ENCODE assay signal across 19 cellular contexts in genomic region chr2:108630567-108631405, GRCh38.
DNase-seq lines count a peak whose midpoint lies in the region; TF ChIP-seq lines count a peak whose summit lies in the region.
"Had no signal": no experiment of that assay in that cellular context is flagged by ENCODE, and none has a peak within 500 bp of the region (broad histone marks: within the 10 kb centered on the region; RNA-seq: fewer than 3 reads in every experiment).

No MANE protein-coding gene starts in this region.

- H3K27ac Mint-ChIP-seq in MCF 10A (ENCODE audit: low read depth, unreplicated experiment) (no peak overlapping the region), endodermal cell (no peak overlapping the region)

- dilution Hi-C loops in mammary epithelial cell (cut with HindIII; ENCODE audit: low sequenced_read_pairs) = no loop called here

- H3K9me3 ChIP-seq in mammary epithelial cell (replicated peaks; ENCODE audit: insufficient read depth, low read length) = no peaks in the 10 kb centered on the region
- no peaks in the 10 kb centered on the region for H3K9me3 ChIP-seq in endodermal cell (ENCODE audit: control insufficient read depth, low read length)
- H3K9me3 ChIP-seq: HAP-1 had no signal

- BruUV-seq in MCF 10A (replicated peaks; lab: Mats Ljungman, UMichigan) (no TSS peak), mammary epithelial cell (replicated peaks; lab: Mats Ljungman, UMichigan) (no TSS peak)

- DNase-seq in MCF 10A (ENCODE audit: unreplicated experiment) (peak; percentile 51), mammary epithelial cell (no peak), RKO (ENCODE audit: low spot score) (peak; percentile 9), fibroblast of villous mesenchyme (ENCODE audit: low read depth) (peak; percentile 64), RPMI8226 (no peak), putamen (ENCODE audit: low spot score) (no peak), NCI-H2107 (lab: John Stamatoyannopoulos, UW) (no peak), endodermal cell (no peak)
- DNase-seq: activated CD8-positive, alpha-beta memory T cell treated with anti-CD3 and anti-CD28 coated beads for 24 hours; activated naive CD4-positive, alpha-beta T cell; effector CD4-positive, alpha-beta T cell; KG1; NCI-H1436 treated with DMSO at 0.1 percent for 48 hours; NCI-H774; nucleus accumbens; SHP77; stimulated activated naive B cell treated with anti-CD40 and anti-IgM and Interleukin-4, amounts not matched to agents 10 μg/mL and 1 μg/mL and 100 μg/mL, for 72 hours had no signal

- peaks cover 96% of the 10 kb centered on the region for H3K79me2 ChIP-seq in mammary epithelial cell (ENCODE audit: insufficient read depth, low read length)

- in situ Hi-C loops in mammary epithelial cell (cut with MboI; ENCODE audit: low sequenced_read_pairs in 2 of 2) = no loop called here

- H3K4me3 Mint-ChIP-seq in MCF 10A (ENCODE audit: unreplicated experiment) (no peak overlapping the region), endodermal cell (no peak overlapping the region)

- H3K4me1 ChIP-seq in mammary epithelial cell (ENCODE audit: insufficient read depth, low read length) = peaks cover 12% of the 10 kb centered on the region
- H3K4me1 ChIP-seq in endodermal cell (ENCODE audit: control insufficient read depth, insufficient read depth, low read length) = no peaks in the 10 kb centered on the region

- peaks cover 37% of the 10 kb centered on the region for H3K4me1 Mint-ChIP-seq in MCF 10A (ENCODE audit: insufficient read depth, unreplicated experiment)
- peaks cover 8% of the 10 kb centered on the region for H3K4me1 Mint-ChIP-seq in endodermal cell

- H3K9ac ChIP-seq in mammary epithelial cell (ENCODE audit: insufficient read depth, low read length) = no peak overlapping the region
- no peak overlapping the region for H3K9ac ChIP-seq in endodermal cell (ENCODE audit: extremely low read depth, low read length, poor library complexity, severe bottlenecking)

- no peaks in the 10 kb centered on the region for H3K9me3 Mint-ChIP-seq in MCF 10A (ENCODE audit: unreplicated experiment)
- H3K9me3 Mint-ChIP-seq in endodermal cell = no peaks in the 10 kb centered on the region
- H3K9me3 Mint-ChIP-seq: memory B cell; stimulated activated naive B cell treated with anti-CD40 and anti-IgM and Interleukin-4, amounts not matched to agents 10 μg/mL and 1 μg/mL and 100 μg/mL, for 72 hours had no signal

- H3K27ac ChIP-seq in mammary epithelial cell (ENCODE audit: insufficient read depth, low read depth, low read length) = no peak overlapping the region
- H3K27ac ChIP-seq in endodermal cell (ENCODE audit: low read depth, low read length) = no peak overlapping the region

- no peaks in the 10 kb centered on the region for H4K20me1 ChIP-seq in mammary epithelial cell (ENCODE audit: insufficient read depth, low read length)

- no peaks in the 10 kb centered on the region for H3K27me3 ChIP-seq in mammary epithelial cell (ENCODE audit: insufficient read depth, low read length)
- no peaks in the 10 kb centered on the region for H3K27me3 ChIP-seq in endodermal cell (ENCODE audit: control insufficient read depth, insufficient read depth, low read length, poor library complexity, severe bottlenecking)

- POLR2A ChIA-PET in MCF 10A (lab: Yijun Ruan, JAX) = interaction anchor here (0.6 to 3.4 kb wide), 5 partner anchors 9 to 36 kb away, joined by 3 to 18 read pairs (median 5); no protein-coding TSS in a partner anchor

- CTCF ChIA-PET in MCF 10A (lab: Yijun Ruan, JAX) (interaction anchor here (1.8 to 2.4 kb wide), 3 partner anchors 10 to 37 kb away, joined by 4 to 9 read pairs (median 9); no protein-coding TSS in a partner anchor), mammary epithelial cell (lab: Charles Lee; ENCODE audit: low non-redundant PET) (interaction anchor here (0.6 kb wide), 2 partner anchors 10 to 611 kb away, joined by 3 to 8 read pairs; no protein-coding TSS in a partner anchor)

- H3K4me3 ChIP-seq in mammary epithelial cell (replicated peaks in 1 of 3; ENCODE audit: insufficient read depth in 1 of 3, low read depth in 2 of 3, low read length in 3 of 3) (no peak overlapping the region), fibroblast of villous mesenchyme (ENCODE audit: low read depth, low read length) (no peak overlapping the region), endodermal cell (ENCODE audit: low read length) (no peak overlapping the region)
- H3K4me3 ChIP-seq: HAP-1 had no signal

- intact Hi-C loops in MCF 10A (cut with micrococcal nuclease) (no loop called here), mammary epithelial cell (cut with micrococcal nuclease) (loop anchor here (10.0 kb wide), 1 partner anchor 96 kb away; the partner anchor contains the start of gene LIMS1)

- 77% methylated on average over 5 of the region's 5 CpGs for WGBS in mammary epithelial cell (ENCODE audit: low coverage, missing lambda C conversion rate)
- WGBS in endodermal cell (ENCODE audit: insufficient coverage in 1 of 2, insufficient read length in 1 of 2), 2 experiments = 95 to 96% methylated on average over 2 to 3 of the region's 5 CpGs

- H3K36me3 Mint-ChIP-seq in MCF 10A (ENCODE audit: insufficient read depth, unreplicated experiment) = no peaks in the 10 kb centered on the region
- H3K36me3 Mint-ChIP-seq in endodermal cell (ENCODE audit: low read depth) = no peaks in the 10 kb centered on the region
- H3K36me3 Mint-ChIP-seq: memory B cell had no signal

- H2AFZ ChIP-seq in mammary epithelial cell (ENCODE audit: low read depth, low read length) = no peak overlapping the region

- H3K36me3 ChIP-seq in mammary epithelial cell (ENCODE audit: insufficient read depth, low read length) (no peaks in the 10 kb centered on the region), endodermal cell (ENCODE audit: control insufficient read depth, insufficient read depth, low read length) (no peaks in the 10 kb centered on the region)
- H3K36me3 ChIP-seq: HAP-1 had no signal

- TF ChIP-seq CTCF in MCF 10A (IDR thresholded peaks at IDR 0.05; ENCODE audit: unreplicated experiment) (no peak), mammary epithelial cell (conservative IDR thresholded peaks at IDR 0.05 in 1 of 2, IDR thresholded peaks at IDR 0.05 in 1 of 2; ENCODE audit: extremely low read depth in 1 of 2, insufficient read depth in 1 of 2, low read depth in 1 of 2, low read length in 2 of 2) (no peak), fibroblast of villous mesenchyme (IDR thresholded peaks at IDR 0.05; ENCODE audit: insufficient read depth, low read depth, low read length) (no peak), endodermal cell (conservative IDR thresholded peaks at IDR 0.05) (no peak)

- no peak overlapping the region for H3K4me2 ChIP-seq in mammary epithelial cell (ENCODE audit: insufficient read depth, low read depth, low read length)

- H3K27me3 Mint-ChIP-seq in MCF 10A (ENCODE audit: insufficient read depth, unreplicated experiment) (no peaks in the 10 kb centered on the region), endodermal cell (ENCODE audit: insufficient read depth) (no peaks in the 10 kb centered on the region)
- H3K27me3 Mint-ChIP-seq: memory B cell; stimulated activated naive B cell treated with anti-CD40 and anti-IgM and Interleukin-4, amounts not matched to agents 10 μg/mL and 1 μg/mL and 100 μg/mL, for 72 hours had no signal

Comparison
In these comparisons a context has a peak if more than half of its experiments do, and no peak if none do; other contexts are left out.
1. DNase-seq: peak in MCF 10A (single experiment), RKO (single experiment) and fibroblast of villous mesenchyme (single experiment); none in mammary epithelial cell (single experiment), RPMI8226 (single experiment), putamen (single experiment), NCI-H2107 (single experiment) and endodermal cell (single experiment).